Comparison of ENCODE assay signal across 1 cellular context in genomic region chr1:99850458-99850974, GRCh38.
TF ChIP-seq lines count a peak whose summit lies in the region.

No MANE protein-coding gene starts in this region.

TF ChIP-seq in HepG2, 621 proteins besides CTCF, POLR2A, EP300 and RAD21 (continued from another document):
- TF ChIP-seq, protein P1, sequence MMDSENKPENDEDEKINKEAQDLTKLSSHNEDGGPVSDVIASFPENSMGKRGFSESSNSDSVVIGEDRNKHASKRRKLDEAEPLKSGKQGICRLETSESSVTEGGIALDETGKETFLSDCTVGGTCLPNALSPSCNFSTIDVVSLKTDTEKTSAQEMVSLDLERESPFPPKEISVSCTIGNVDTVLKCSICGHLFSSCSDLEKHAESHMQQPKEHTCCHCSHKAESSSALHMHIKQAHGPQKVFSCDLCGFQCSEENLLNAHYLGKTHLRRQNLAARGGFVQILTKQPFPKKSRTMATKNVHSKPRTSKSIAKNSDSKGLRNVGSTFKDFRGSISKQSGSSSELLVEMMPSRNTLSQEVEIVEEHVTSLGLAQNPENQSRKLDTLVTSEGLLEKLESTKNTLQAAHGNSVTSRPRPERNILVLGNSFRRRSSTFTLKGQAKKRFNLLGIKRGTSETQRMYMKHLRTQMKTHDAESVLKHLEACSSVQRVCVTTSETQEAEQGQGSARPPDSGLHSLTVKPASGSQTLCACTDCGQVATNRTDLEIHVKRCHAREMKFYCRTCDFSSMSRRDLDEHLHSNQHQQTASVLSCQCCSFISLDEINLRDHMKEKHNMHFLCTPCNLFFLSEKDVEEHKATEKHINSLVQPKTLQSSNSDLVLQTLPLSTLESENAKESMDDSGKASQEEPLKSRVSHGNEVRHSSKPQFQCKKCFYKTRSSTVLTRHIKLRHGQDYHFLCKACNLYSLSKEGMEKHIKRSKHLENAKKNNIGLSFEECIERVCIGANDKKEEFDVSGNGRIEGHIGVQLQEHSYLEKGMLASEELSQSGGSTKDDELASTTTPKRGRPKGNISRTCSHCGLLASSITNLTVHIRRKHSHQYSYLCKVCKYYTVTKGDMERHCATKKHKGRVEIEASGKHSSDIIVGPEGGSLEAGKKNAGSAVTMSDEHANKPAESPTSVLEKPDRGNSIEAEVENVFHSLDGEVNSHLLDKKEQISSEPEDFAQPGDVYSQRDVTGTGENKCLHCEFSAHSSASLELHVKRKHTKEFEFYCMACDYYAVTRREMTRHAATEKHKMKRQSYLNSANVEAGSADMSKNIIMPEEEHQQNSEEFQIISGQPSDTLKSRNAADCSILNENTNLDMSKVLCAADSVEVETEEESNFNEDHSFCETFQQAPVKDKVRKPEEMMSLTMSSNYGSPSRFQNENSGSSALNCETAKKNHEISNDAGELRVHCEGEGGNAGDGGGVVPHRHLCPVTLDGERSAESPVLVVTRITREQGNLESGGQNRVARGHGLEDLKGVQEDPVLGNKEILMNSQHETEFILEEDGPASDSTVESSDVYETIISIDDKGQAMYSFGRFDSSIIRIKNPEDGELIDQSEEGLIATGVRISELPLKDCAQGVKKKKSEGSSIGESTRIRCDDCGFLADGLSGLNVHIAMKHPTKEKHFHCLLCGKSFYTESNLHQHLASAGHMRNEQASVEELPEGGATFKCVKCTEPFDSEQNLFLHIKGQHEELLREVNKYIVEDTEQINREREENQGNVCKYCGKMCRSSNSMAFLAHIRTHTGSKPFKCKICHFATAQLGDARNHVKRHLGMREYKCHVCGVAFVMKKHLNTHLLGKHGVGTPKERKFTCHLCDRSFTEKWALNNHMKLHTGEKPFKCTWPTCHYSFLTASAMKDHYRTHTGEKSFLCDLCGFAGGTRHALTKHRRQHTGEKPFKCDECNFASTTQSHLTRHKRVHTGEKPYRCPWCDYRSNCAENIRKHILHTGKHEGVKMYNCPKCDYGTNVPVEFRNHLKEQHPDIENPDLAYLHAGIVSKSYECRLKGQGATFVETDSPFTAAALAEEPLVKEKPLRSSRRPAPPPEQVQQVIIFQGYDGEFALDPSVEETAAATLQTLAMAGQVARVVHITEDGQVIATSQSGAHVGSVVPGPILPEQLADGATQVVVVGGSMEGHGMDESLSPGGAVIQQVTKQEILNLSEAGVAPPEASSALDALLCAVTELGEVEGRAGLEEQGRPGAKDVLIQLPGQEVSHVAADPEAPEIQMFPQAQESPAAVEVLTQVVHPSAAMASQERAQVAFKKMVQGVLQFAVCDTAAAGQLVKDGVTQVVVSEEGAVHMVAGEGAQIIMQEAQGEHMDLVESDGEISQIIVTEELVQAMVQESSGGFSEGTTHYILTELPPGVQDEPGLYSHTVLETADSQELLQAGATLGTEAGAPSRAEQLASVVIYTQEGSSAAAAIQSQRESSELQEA (CRISPR knock-in tag; IDR thresholded peaks at IDR 0.05; ENCODE audit: not compliant biosample characterization), result no peak
- no peak for TF ChIP-seq TOPORS (CRISPR knock-in tag; IDR thresholded peaks at IDR 0.05)
